Comparison of ENCODE assay signal across 15 cellular contexts in genomic region chr4:113397114-113397701, GRCh38.
DNase-seq lines count a peak whose midpoint lies in the region; ATAC-seq and TF ChIP-seq lines count a peak whose summit lies in the region.
"Had no signal": no experiment of that assay in that cellular context is flagged by ENCODE, and none has a peak within 500 bp of the region (broad histone marks: within the 10 kb centered on the region; RNA-seq: fewer than 3 reads in every experiment).

No MANE protein-coding gene starts in this region.

- H3K36me3 ChIP-seq in HCT116 (ENCODE audit: control insufficient read depth in 1 of 2, insufficient read depth in 2 of 2, low read length in 2 of 2) (no peaks in the 10 kb centered on the region), smooth muscle cell (ENCODE audit: low read depth) (no peaks in the 10 kb centered on the region), BE2C (no peaks in the 10 kb centered on the region)

- H3K36me3 Mint-ChIP-seq in osteocyte (ENCODE audit: unreplicated experiment): no peaks in the 10 kb centered on the region
- H3K36me3 Mint-ChIP-seq: activated CD8-positive, alpha-beta memory T cell treated with anti-CD3 and anti-CD28 coated beads, Interleukin-2, amount 10 ng/mL, durations not matched to agents 7 days and 5 days had no signal

- BruUV-seq in HCT116 (replicated peaks; lab: Mats Ljungman, UMichigan): no TSS peak

- H3K9me3 ChIP-seq in HCT116 (ENCODE audit: control insufficient read depth in 1 of 2, insufficient read depth in 1 of 2, low read depth in 1 of 2, low read length in 2 of 2) (no peaks in the 10 kb centered on the region), smooth muscle cell (replicated peaks; ENCODE audit: low read depth) (no peaks in the 10 kb centered on the region), BE2C (no peaks in the 10 kb centered on the region)

- ATAC-seq in HCT116: no peak
- ATAC-seq: activated CD8-positive, alpha-beta memory T cell treated with anti-CD3 and anti-CD28 coated beads, Interleukin-2, amount 10 ng/mL, durations not matched to agents 7 days and 5 days had no signal

- POLR2A ChIA-PET in HCT116 (lab: Charles Lee): interaction anchor here (0.9 kb wide), 1 partner anchor 49 kb away, joined by 3 read pairs; no protein-coding TSS in a partner anchor

- peaks cover 3% of the 10 kb centered on the region for H3K4me1 Mint-ChIP-seq in osteocyte (ENCODE audit: unreplicated experiment)

- H3K4me3 ChIP-seq in HCT116 (replicated peaks in 1 of 2; ENCODE audit: low read depth in 1 of 2, low read length in 2 of 2): no peak overlapping the region
- H3K4me3 ChIP-seq in coronary artery: peak overlapping the region; percentile 3
- no peak overlapping the region for H3K4me3 ChIP-seq in smooth muscle cell
- H3K4me3 ChIP-seq in BE2C (ENCODE audit: low read depth, low read length): no peak overlapping the region
- no peak overlapping the region for H3K4me3 ChIP-seq in dorsolateral prefrontal cortex

- TF ChIP-seq CTCF in HCT116 (IDR thresholded peaks at IDR 0.05 in 2 of 3, conservative IDR thresholded peaks at IDR 0.05 in 1 of 3; ENCODE audit: borderline replicate concordance in 1 of 3, insufficient read depth in 1 of 3, low read depth in 2 of 3, low read length in 2 of 3): no peak
- no peak for TF ChIP-seq CTCF in coronary artery (IDR thresholded peaks at IDR 0.05)
- no peak for TF ChIP-seq CTCF in smooth muscle cell (IDR thresholded peaks at IDR 0.05; ENCODE audit: borderline replicate concordance, insufficient read depth, poor library complexity, severe bottlenecking)
- no peak for TF ChIP-seq CTCF in osteocyte (IDR thresholded peaks at IDR 0.05)
- TF ChIP-seq CTCF in BE2C (IDR thresholded peaks at IDR 0.05; ENCODE audit: low read depth, low read length): no peak
- no peak for TF ChIP-seq CTCF in dorsolateral prefrontal cortex (IDR thresholded peaks at IDR 0.05 in 54 of 56, conservative IDR thresholded peaks at IDR 0.05 in 2 of 56; ENCODE audit: low read depth in 1 of 56, partially characterized antibody in 56 of 56)

- H3K27ac Mint-ChIP-seq in osteocyte (ENCODE audit: unreplicated experiment): no peak overlapping the region
- H3K27ac Mint-ChIP-seq: activated CD8-positive, alpha-beta memory T cell treated with anti-CD3 and anti-CD28 coated beads, Interleukin-2, amount 10 ng/mL, durations not matched to agents 7 days and 5 days; endodermal cell had no signal

- H3K9ac ChIP-seq in HCT116 (ENCODE audit: low read length) (no peak overlapping the region), smooth muscle cell (ENCODE audit: low read depth) (no peak overlapping the region)

- no peak overlapping the region for H3K4me2 ChIP-seq in HCT116 (ENCODE audit: low read length)
- H3K4me2 ChIP-seq in smooth muscle cell: no peak overlapping the region

- H3K4me3 Mint-ChIP-seq in osteocyte (ENCODE audit: unreplicated experiment): no peak overlapping the region
- H3K4me3 Mint-ChIP-seq: activated CD8-positive, alpha-beta memory T cell treated with anti-CD3 and anti-CD28 coated beads, Interleukin-2, amount 10 ng/mL, durations not matched to agents 7 days and 5 days; endodermal cell had no signal

- TF ChIP-seq RAD21 in HCT116 (IDR thresholded peaks at IDR 0.05; ENCODE audit: low read depth): no peak

- no peaks in the 10 kb centered on the region for H3K9me2 ChIP-seq in HCT116 (ENCODE audit: insufficient read depth)

- RAD21 ChIA-PET in HCT116 (lab: Charles Lee; ENCODE audit: low non-redundant PET in 1 of 2, low total read pairs in 2 of 2, uncharacterized antibody in 2 of 2, unreplicated experiment in 2 of 2): no interaction called here

- peak overlapping the region; percentile 80 for H2AFZ ChIP-seq in HCT116 (ENCODE audit: low read depth, low read length, poor library complexity, severe bottlenecking)
- peak overlapping the region; percentile 14 for H2AFZ ChIP-seq in smooth muscle cell (ENCODE audit: low read depth)

- no peaks in the 10 kb centered on the region for H4K20me1 ChIP-seq in HCT116 (ENCODE audit: insufficient read depth)
- H4K20me1 ChIP-seq in smooth muscle cell (ENCODE audit: low read depth): no peaks in the 10 kb centered on the region

- no peaks in the 10 kb centered on the region for H3K27me3 ChIP-seq in HCT116 (ENCODE audit: insufficient read depth, low read length)
- no peaks in the 10 kb centered on the region for H3K27me3 ChIP-seq in smooth muscle cell (ENCODE audit: low read depth)
- H3K27me3 ChIP-seq in BE2C: no peaks in the 10 kb centered on the region
- H3K27me3 ChIP-seq in dorsolateral prefrontal cortex: no peaks in the 10 kb centered on the region

- H3F3A ChIP-seq in smooth muscle cell (ENCODE audit: low read depth): no peaks in the 10 kb centered on the region

- H3K4me1 ChIP-seq in HCT116 (ENCODE audit: control insufficient read depth in 1 of 2, insufficient read depth in 2 of 2, low read length in 2 of 2) (peaks cover 4 to 20% of the 10 kb centered on the region in 2 experiments; a peak in 2 of 4 replicates), smooth muscle cell (ENCODE audit: low read depth) (no peaks in the 10 kb centered on the region), BE2C (no peaks in the 10 kb centered on the region)

- intact Hi-C loops in HCT116 (cut with micrococcal nuclease): loop anchor here (5.0 to 10.0 kb wide), 4 partner anchors 150 to 1298 kb away; partner anchors contain the start of gene CAMK2D
- intact Hi-C loops in dorsolateral prefrontal cortex (cut with DNase I): loop anchor here (5.0 to 10.0 kb wide), 5 partner anchors 148 to 985 kb away; partner anchors contain the start of gene CAMK2D (in 1 of the 2)

- CTCF ChIA-PET in HCT116 (lab: Charles Lee): no interaction called here

- no peaks in the 10 kb centered on the region for H3K9me3 Mint-ChIP-seq in osteocyte (ENCODE audit: unreplicated experiment)

- DNase-seq in HCT116 (ENCODE audit: low read depth, low spot score): no peak
- no peak for DNase-seq in coronary artery (ENCODE audit: low spot score)
- peak; percentile 41 for DNase-seq in iris pigment epithelial cell (ENCODE audit: low read depth)
- no peak for DNase-seq in smooth muscle cell (lab: John Stamatoyannopoulos, UW; ENCODE audit: unreplicated experiment)
- no peak for DNase-seq in osteocyte (ENCODE audit: extremely low spot score, unreplicated experiment)
- no peak for DNase-seq in BE2C
- no peak for DNase-seq in dorsolateral prefrontal cortex
- no peak for DNase-seq in NCI-H2107 (lab: John Stamatoyannopoulos, UW)
- DNase-seq: activated CD8-positive, alpha-beta memory T cell treated with anti-CD3 and anti-CD28 coated beads, Interleukin-2, amount 10 ng/mL, durations not matched to agents 7 days and 5 days; Calu3; endodermal cell; NCI-H1417; NCI-H510A treated with DMSO at 0.1 percent for 48 hours; SHP77 treated with DMSO at 0.1 percent for 48 hours; stimulated activated naive CD4-positive, alpha-beta T cell had no signal

- TF ChIP-seq POLR2A in HCT116 (IDR thresholded peaks at IDR 0.05; ENCODE audit: borderline replicate concordance, extremely low read depth, insufficient read depth, insufficient read length): no peak

- H3K27ac ChIP-seq in HCT116 (ENCODE audit: low read depth, low read length) (no peak overlapping the region), coronary artery (peak overlapping the region; percentile 24 to 31), smooth muscle cell (ENCODE audit: low read depth) (no peak overlapping the region), dorsolateral prefrontal cortex (no peak overlapping the region)

- H3K79me2 ChIP-seq in HCT116 (ENCODE audit: insufficient read depth, low read length) (no peaks in the 10 kb centered on the region), smooth muscle cell (ENCODE audit: low read depth) (no peaks in the 10 kb centered on the region)

- WGBS in smooth muscle cell (ENCODE audit: low lambda C conversion rate): 58% methylated on average over 5 of the region's 5 CpGs

- no peaks in the 10 kb centered on the region for H3K27me3 Mint-ChIP-seq in osteocyte (ENCODE audit: unreplicated experiment)

TF ChIP-seq in HCT116, 20 proteins besides CTCF, POLR2A, EP300 and RAD21:
- TF ChIP-seq ELF1 (IDR thresholded peaks at IDR 0.05; ENCODE audit: borderline replicate concordance, low read depth) (no peak), EGR1 (IDR thresholded peaks at IDR 0.05; ENCODE audit: low read depth) (no peak), REST (IDR thresholded peaks at IDR 0.05; ENCODE audit: low read depth) (no peak), SP1 (IDR thresholded peaks at IDR 0.05; ENCODE audit: low read depth) (no peak), CEBPB (IDR thresholded peaks at IDR 0.05; ENCODE audit: low read depth) (no peak), ZNF274 (IDR thresholded peaks at IDR 0.05; ENCODE audit: low read depth, low read length) (no peak), EZH2 (IDR thresholded peaks at IDR 0.05) (no peak)

Comparison
In these comparisons a context has a peak if more than half of its experiments do, and no peak if none do; other contexts are left out.
1. H3K27ac ChIP-seq: peak in coronary artery (2 of 2); none in HCT116 (single experiment), smooth muscle cell (single experiment) and dorsolateral prefrontal cortex (0 of 59).